ENCODE assay signal across 11 cellular contexts in genomic region chr4:113639311-113639710, GRCh38.
DNase-seq lines count a peak whose midpoint lies in the region; ATAC-seq, FAIRE-seq and TF ChIP-seq lines count a peak whose summit lies in the region.
"Had no signal": no experiment of that assay in that cellular context is flagged by ENCODE, and none has a peak within 500 bp of the region (broad histone marks: within the 10 kb centered on the region; RNA-seq: fewer than 3 reads in every experiment).

No MANE protein-coding gene starts in this region.

- POLR2A ChIA-PET in A549 (lab: Yijun Ruan, JAX): no interaction called here
- POLR2A ChIA-PET in GM12878 (lab: Charles Lee): interaction anchor here (0.9 to 3.2 kb wide), 4 partner anchors 16 to 123 kb away, joined by 3 to 8 read pairs (median 5); no protein-coding TSS in a partner anchor

- H3K4me3 ChIP-seq in A549: no peak overlapping the region
- no peak overlapping the region for H3K4me3 ChIP-seq in GM12878
- no peak overlapping the region for H3K4me3 ChIP-seq in foreskin fibroblast (ENCODE audit: low read depth in 1 of 2, low read length in 2 of 2)

- intact Hi-C loops in GM12878 (cut with micrococcal nuclease; ENCODE audit: unreplicated experiment): loop anchor here (2.0 kb wide), 1 partner anchor 431 kb away; no protein-coding TSS in a partner anchor

- TF ChIP-seq RAD21 in A549 (conservative IDR thresholded peaks at IDR 0.05 in 1 of 2, IDR thresholded peaks at IDR 0.05 in 1 of 2): no peak
- no peak for TF ChIP-seq RAD21 in GM12878 (IDR thresholded peaks at IDR 0.05; ENCODE audit: insufficient read depth, low read depth, low read length)

- H3K27ac ChIP-seq in A549 (peak overlapping the region; percentile 78 to 79), GM12878 (ENCODE audit: control insufficient read depth, insufficient read depth) (no peak overlapping the region; the same call in 1 of the 2 replicates)
- H3K27ac ChIP-seq: neutrophil had no signal

- ATAC-seq in A549 (peak in 1 of 2 experiments; percentile 34; a peak in 2 of 6 replicates), GM18511 (IDR thresholded peaks at IDR 0.05; ENCODE audit: unreplicated experiment) (peak; percentile 34), HG02938 (IDR thresholded peaks at IDR 0.05; ENCODE audit: unreplicated experiment) (peak; percentile 39), GM12878 (peak; percentile 63), HG03139 (IDR thresholded peaks at IDR 0.05; ENCODE audit: unreplicated experiment) (no peak)

- H3K79me2 ChIP-seq in GM12878 (ENCODE audit: control insufficient read depth, insufficient read depth, low read length): peaks cover 20% of the 10 kb centered on the region

- H3K4me2 ChIP-seq in A549 (peak overlapping the region; percentile 77), GM12878 (ENCODE audit: control insufficient read depth, insufficient read depth) (0 out of 2 replicates have a peak overlapping the region, but pooled peaks have one; percentile 17)

- WGBS in A549 (ENCODE audit: missing lambda C conversion rate): 68% methylated on average over 2 of the region's 2 CpGs
- WGBS in GM12878 (ENCODE audit: insufficient coverage, insufficient replicate concordance, low lambda C conversion rate, missing lambda C conversion rate): 93% methylated on average over 2 of the region's 2 CpGs

- no peak for TF ChIP-seq POLR2A in A549 (IDR thresholded peaks at IDR 0.05; ENCODE audit: low read length)
- TF ChIP-seq POLR2A in GM12878 (IDR thresholded peaks at IDR 0.05; ENCODE audit: low read depth, low read length): no peak

- no peak for TF ChIP-seq CTCF in A549 (IDR thresholded peaks at IDR 0.05)
- TF ChIP-seq CTCF in GM12878 (IDR thresholded peaks at IDR 0.05 in 2 of 3, conservative IDR thresholded peaks at IDR 0.05 in 1 of 3; ENCODE audit: control insufficient read depth in 2 of 3, extremely low read depth in 1 of 3, insufficient read depth in 1 of 3, low read depth in 3 of 3, low read length in 3 of 3): no peak
- no peak for TF ChIP-seq CTCF in foreskin fibroblast (IDR thresholded peaks at IDR 0.05; ENCODE audit: low read depth, low read length)

- TF ChIP-seq EP300 in A549 (IDR thresholded peaks at IDR 0.05): no peak
- no peak for TF ChIP-seq EP300 in GM12878 (IDR thresholded peaks at IDR 0.05; ENCODE audit: borderline replicate concordance in 1 of 2, control insufficient read depth in 1 of 2, low read depth in 2 of 2, low read length in 2 of 2)

- no peak overlapping the region for H3K9ac ChIP-seq in GM12878 (ENCODE audit: control insufficient read depth, insufficient read depth, low read length)

- H3K4me1 ChIP-seq in A549 (peaks cover 98% of the 10 kb centered on the region), GM12878 (ENCODE audit: control insufficient read depth, insufficient read depth, low read length) (peaks cover 55% of the 10 kb centered on the region)

- DNase-seq in A549 (ENCODE audit: low read depth in 1 of 2, low spot score in 1 of 2) (no peak), GM12878 (ENCODE audit: low read depth, low spot score) (no peak), foreskin fibroblast (no peak), globus pallidus (ENCODE audit: low spot score) (no peak), RKO (ENCODE audit: low spot score) (no peak)
- DNase-seq: activated naive CD4-positive, alpha-beta T cell treated with anti-CD3 and anti-CD28 coated beads, Interleukin-2, amount 50 U/mL, for 16 hours; COR-L47 had no signal

- H3K27me3 ChIP-seq in GM12878 (replicated peaks in 1 of 2; ENCODE audit: control insufficient read depth in 2 of 2, insufficient read depth in 2 of 2, low read length in 1 of 2): no peaks in the 10 kb centered on the region
- H3K27me3 ChIP-seq: neutrophil had no signal

- BruUV-seq in GM12878 (replicated peaks; lab: Mats Ljungman, UMichigan): no TSS peak

- H3K9me3 ChIP-seq in A549 (no peaks in the 10 kb centered on the region), GM12878 (replicated peaks; ENCODE audit: control insufficient read depth, insufficient read depth, low read length) (no peaks in the 10 kb centered on the region)
- H3K9me3 ChIP-seq: neutrophil had no signal

- no peaks in the 10 kb centered on the region; a peak in 1 of 4 replicates for H3K36me3 ChIP-seq in GM12878 (ENCODE audit: control insufficient read depth in 2 of 2, insufficient read depth in 2 of 2, low read length in 1 of 2)
- H3K36me3 ChIP-seq: neutrophil had no signal

- H4K20me1 ChIP-seq in GM12878 (ENCODE audit: control insufficient read depth, insufficient read depth): no peaks in the 10 kb centered on the region

- in situ Hi-C loops in GM12878 (cut with MboI): no loop called here

- CTCF ChIA-PET in A549 (lab: Yijun Ruan, JAX): interaction anchor here (1.0 kb wide), 1 partner anchor 92 kb away, joined by 3 read pairs; no protein-coding TSS in a partner anchor
- CTCF ChIA-PET in GM12878 (lab: Yijun Ruan, JAX): interaction anchor here (0.5 to 7.0 kb wide), 6 partner anchors 21 to 144 kb away, joined by 3 to 46 read pairs (median 6); no protein-coding TSS in a partner anchor

- no peak overlapping the region for H2AFZ ChIP-seq in GM12878 (ENCODE audit: control insufficient read depth, low read depth, low read length)

- FAIRE-seq in A549 (lab: Jason Lieb, UNC) (no peak), GM12878 (lab: Jason Lieb, UNC) (no peak)

- SMC1A ChIA-PET in GM12878 (lab: Charles Lee; ENCODE audit: uncharacterized antibody, unreplicated experiment): interaction anchor here (0.9 to 17.1 kb wide), 15 partner anchors 9 to 198 kb away, joined by 3 to 282 read pairs (median 20); no protein-coding TSS in a partner anchor

- RAD21 ChIA-PET in GM12878 (lab: Charles Lee; ENCODE audit: unreplicated experiment): interaction anchor here (1.2 to 7.7 kb wide), 13 partner anchors 12 to 120 kb away, joined by 3 to 72 read pairs (median 16); no protein-coding TSS in a partner anchor

TF ChIP-seq in A549, 52 proteins besides CTCF, POLR2A, EP300 and RAD21:
- no peak for TF ChIP-seq TP53 (CRISPR knock-in tag; IDR thresholded peaks at IDR 0.05)

TF ChIP-seq in GM12878, 131 proteins besides CTCF, POLR2A, EP300 and RAD21:
- TF ChIP-seq SMARCA5 (IDR thresholded peaks at IDR 0.05) (0 out of 2 replicates have a peak, but pooled peaks have one; percentile 29), TBL1XR1 (IDR thresholded peaks at IDR 0.05; ENCODE audit: low read depth, low read length) (no peak), IKZF2 (IDR thresholded peaks at IDR 0.05) (0 out of 4 replicates have a peak, but pooled peaks of 1 of the 2 experiments have one; percentile 11)
